In genomic region chr1:32137111-32137510, GRCh38 we compare ENCODE assay signal across 23 cellular contexts.
"Had no signal": no experiment of that assay in that cellular context is flagged by ENCODE, and none has a peak within 500 bp of the region (broad histone marks: within the 10 kb centered on the region; RNA-seq: fewer than 3 reads in every experiment).

No MANE protein-coding gene starts in this region.

- H3K9me3 Mint-ChIP-seq: naive thymus-derived CD8-positive, alpha-beta T cell; stimulated activated naive CD8-positive, alpha-beta T cell treated with anti-CD3 and anti-CD28 coated beads, Interleukin-15, amount 100 ng/mL, for 72 hours had no signal

- H3K27ac ChIP-seq: heart right ventricle, hepatocyte, left ventricle myocardium inferior, ovary, prostate gland, skin epidermis, tibial nerve, upper lobe of right lung had no signal

- H3K27me3 ChIP-seq: heart right ventricle, hepatocyte, ovary, tibial nerve, upper lobe of right lung had no signal

- H3K4me3 ChIP-seq: heart right ventricle, hepatocyte, left ventricle myocardium inferior, lung, mucosa of descending colon, ovary, prostate gland, skin epidermis, tibial nerve, upper lobe of right lung had no signal

- DNase-seq: heart right ventricle; islet precursor cell; left ventricle myocardium inferior; midbrain; mucosa of descending colon; naive thymus-derived CD8-positive, alpha-beta T cell; ovary; retina; right cardiac atrium; stimulated activated CD4-positive, alpha-beta T cell treated with anti-CD3 and anti-CD28 coated beads, Interleukin-12 subunit alpha, Interleukin-12 subunit beta, amount 100 ng/mL, for 4 hours; stimulated activated CD4-positive, alpha-beta T cell treated with anti-CD3 and anti-CD28 coated beads, Interleukin-15, amount 100 ng/mL, for 24 hours; stimulated activated CD4-positive, alpha-beta T cell treated with anti-CD3 and anti-CD28 coated beads, Interleukin-2, amount 100 ng/mL, for 24 hours; stimulated activated CD4-positive, alpha-beta T cell treated with anti-CD3 and anti-CD28 coated beads, Interleukin-4, amount 100 ng/mL, for 1 hour; stimulated activated naive CD4-positive, alpha-beta T cell treated with Interleukin-2 at 50 U/mL for 16 hours; stimulated activated naive CD8-positive, alpha-beta T cell treated with anti-CD3 and anti-CD28 coated beads, Interleukin-15, amount 100 ng/mL, for 72 hours; substantia nigra; upper lobe of right lung had no signal

- H3K4me3 Mint-ChIP-seq: stimulated activated naive CD8-positive, alpha-beta T cell treated with anti-CD3 and anti-CD28 coated beads, Interleukin-15, amount 100 ng/mL, for 72 hours had no signal

- H3K27me3 Mint-ChIP-seq: naive thymus-derived CD8-positive, alpha-beta T cell; stimulated activated naive CD8-positive, alpha-beta T cell treated with anti-CD3 and anti-CD28 coated beads, Interleukin-15, amount 100 ng/mL, for 72 hours had no signal

- ATAC-seq: heart right ventricle; mucosa of descending colon; naive thymus-derived CD8-positive, alpha-beta T cell; right cardiac atrium; sciatic nerve; stimulated activated naive CD8-positive, alpha-beta T cell treated with anti-CD3 and anti-CD28 coated beads, Interleukin-15, amount 100 ng/mL, for 72 hours; upper lobe of right lung had no signal

- H3K9me3 ChIP-seq: heart right ventricle, left ventricle myocardium inferior, mucosa of descending colon, ovary, prostate gland, tibial nerve, upper lobe of right lung had no signal

- H3K36me3 ChIP-seq: left ventricle myocardium inferior, ovary, prostate gland, upper lobe of right lung had no signal
